7 cellular contexts compared by ENCODE assay signal in the genomic region with DNA sequence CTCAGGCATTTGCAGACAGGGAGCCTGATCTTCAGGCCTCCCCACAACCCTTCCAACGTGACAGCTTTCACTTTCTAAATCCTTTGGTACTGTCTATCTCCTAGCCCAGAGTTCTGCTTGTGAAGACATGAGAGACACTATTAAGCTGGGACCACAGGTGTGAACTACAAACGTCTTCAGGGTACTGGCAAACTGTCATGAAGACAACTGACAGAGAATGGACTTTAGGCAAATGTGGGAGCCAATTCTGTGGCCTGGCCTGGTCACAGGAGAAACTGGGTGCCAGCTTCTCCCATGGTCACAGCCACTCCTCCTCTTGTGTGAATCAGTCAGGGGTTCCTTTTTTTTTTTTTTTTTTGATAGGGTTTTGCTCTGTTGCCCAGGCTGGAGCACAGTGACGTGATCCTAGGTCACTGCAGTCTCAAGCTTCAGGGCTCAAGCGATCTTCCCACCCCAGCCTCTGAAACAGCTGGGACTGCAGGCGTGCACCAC. TPM values are rescaled to one million over a fixed set of nuclear protein-coding genes. Genes with fewer than 3 reads are reported as not detected.
DNase-seq lines count a peak whose midpoint lies in the region; ATAC-seq and TF ChIP-seq lines count a peak whose summit lies in the region.

No MANE protein-coding gene starts in this region.

- H3K36me3 Mint-ChIP-seq in natural killer cell treated with Interleukin-12 subunit alpha and Interleukin-12 subunit beta and Interleukin-15 and Interleukin-18, amount 100 ng/mL, for 72 hours, result peaks cover 17% of the 10 kb centered on the region

- no peaks in the 10 kb centered on the region for H4K20me1 ChIP-seq in OCI-LY7 (ENCODE audit: insufficient read depth, low read length)

- H2AFZ ChIP-seq in OCI-LY7 (ENCODE audit: low read length), result peak overlapping the region; percentile 29; the same call in 1 of the 2 replicates

- ATAC-seq in GM18873 (IDR thresholded peaks at IDR 0.05; ENCODE audit: low FRiP score, unreplicated experiment) (peak; percentile 59), HG02642 (IDR thresholded peaks at IDR 0.05; ENCODE audit: poor library complexity, unreplicated experiment) (peak; percentile 81), GM19455 (IDR thresholded peaks at IDR 0.05; ENCODE audit: unreplicated experiment) (no peak)
- ATAC-seq in natural killer cell treated with Interleukin-12 subunit alpha and Interleukin-12 subunit beta and Interleukin-15 and Interleukin-18, amount 100 ng/mL, for 72 hours, result peak; percentile 87 to 90

- peaks cover 59 to 60% of the 10 kb centered on the region in 2 donors for H3K4me1 Mint-ChIP-seq in natural killer cell treated with Interleukin-12 subunit alpha and Interleukin-12 subunit beta and Interleukin-15 and Interleukin-18, amount 100 ng/mL, for 72 hours (ENCODE audit: low read depth in 2 of 2)

- H3K4me1 ChIP-seq in OCI-LY7 (ENCODE audit: insufficient read depth, low read length, poor library complexity, severe bottlenecking), result peaks cover 64% of the 10 kb centered on the region

- H3K36me3 ChIP-seq in OCI-LY7 (ENCODE audit: insufficient read depth, low read length), result peaks cover 47% of the 10 kb centered on the region

- H3K4me2 ChIP-seq in OCI-LY7 (ENCODE audit: low read length), result peak overlapping the region; percentile 59

- DNase-seq in OCI-LY7 (ENCODE audit: low spot score) (peak; percentile 83), SW 1271 (lab: John Stamatoyannopoulos, UW) (no peak), NCI-H1417 (lab: John Stamatoyannopoulos, UW) (no peak)
- DNase-seq in natural killer cell treated with Interleukin-12 subunit alpha and Interleukin-12 subunit beta and Interleukin-15 and Interleukin-18, amount 100 ng/mL, for 72 hours (ENCODE audit: low spot score), result no peak

- no peaks in the 10 kb centered on the region for H3K27me3 Mint-ChIP-seq in natural killer cell treated with Interleukin-12 subunit alpha and Interleukin-12 subunit beta and Interleukin-15 and Interleukin-18, amount 100 ng/mL, for 72 hours

- CTCF ChIA-PET in OCI-LY7 (lab: Charles Lee; ENCODE audit: unreplicated experiment), result interaction anchor here (1.0 to 2.3 kb wide), 3 partner anchors 10 to 62 kb away, joined by 3 to 9 read pairs (median 5); partner anchors contain the start of gene TRIM14

- H3K27ac ChIP-seq in OCI-LY7 (ENCODE audit: low read depth, low read length, poor library complexity, severe bottlenecking), result peak overlapping the region; percentile 92

- no peak for TF ChIP-seq CTCF in OCI-LY7 (conservative IDR thresholded peaks at IDR 0.05; ENCODE audit: low read length)

- H3K9me2 ChIP-seq in OCI-LY7 (ENCODE audit: insufficient read depth, low read length), result no peaks in the 10 kb centered on the region

- POLR2A ChIA-PET in OCI-LY7 (lab: Charles Lee), result interaction anchor here (0.7 to 2.5 kb wide), 11 partner anchors 9 to 433 kb away, joined by 3 to 20 read pairs (median 4); partner anchors contain the start of gene TRIM14

- H3K27ac Mint-ChIP-seq in natural killer cell treated with Interleukin-12 subunit alpha and Interleukin-12 subunit beta and Interleukin-15 and Interleukin-18, amount 100 ng/mL, for 72 hours, result peak overlapping the region; percentile 81 to 89

- H3K4me3 ChIP-seq in OCI-LY7 (ENCODE audit: low read depth, low read length, poor library complexity, severe bottlenecking), result peak overlapping the region; percentile 1

- H3K79me2 ChIP-seq in OCI-LY7 (ENCODE audit: insufficient read depth, low read depth, low read length), result peaks cover 25% of the 10 kb centered on the region; the same call in 1 of the 2 replicates

- no TSS peak for BruUV-seq in OCI-LY7 (replicated peaks; lab: Mats Ljungman, UMichigan)

- H3K9me3 ChIP-seq in OCI-LY7 (ENCODE audit: low read length), result peaks cover 18% of the 10 kb centered on the region; the same call in 1 of the 2 replicates

- no peaks in the 10 kb centered on the region for H3K9me3 Mint-ChIP-seq in natural killer cell treated with Interleukin-12 subunit alpha and Interleukin-12 subunit beta and Interleukin-15 and Interleukin-18, amount 100 ng/mL, for 72 hours

- intact Hi-C loops in OCI-LY7 (cut with micrococcal nuclease; ENCODE audit: unreplicated experiment), result loop anchor here (5.0 kb wide), 1 partner anchor 171 kb away; the partner anchor contains the start of gene HEMGN

- peak overlapping the region; percentile 68 for H3K4me3 Mint-ChIP-seq in natural killer cell treated with Interleukin-12 subunit alpha and Interleukin-12 subunit beta and Interleukin-15 and Interleukin-18, amount 100 ng/mL, for 72 hours

RNA-seq across cellular contexts. Expression of gene TRIM14, which starts 10.4 kb away (rescaled TPM):
- total RNA-seq in OCI-LY7 (2014; rRNA removed; shearing (Covaris generic)), result 18.4 and 21.4 TPM in 2 replicates
- total RNA-seq in OCI-LY7 (2022), result 26.0 and 31.2 TPM in 2 replicates
- total RNA-seq in natural killer cell treated with Interleukin-12 subunit alpha and Interleukin-12 subunit beta and Interleukin-15 and Interleukin-18, amount 100 ng/mL, for 72 hours, result 10 to 100 TPM; 29.4 to 49.0 TPM

RNA-seq across cellular contexts. Expression of gene NANS, which starts 52.1 kb away (rescaled TPM):
- total RNA-seq in OCI-LY7 (2014; rRNA removed; shearing (Covaris generic)), result 63.7 and 70.6 TPM in 2 replicates
- 50.4 and 56.9 TPM in 2 replicates for total RNA-seq in OCI-LY7 (2022)
- 10 to 100 TPM; 41.2 to 72.9 TPM for total RNA-seq in natural killer cell treated with Interleukin-12 subunit alpha and Interleukin-12 subunit beta and Interleukin-15 and Interleukin-18, amount 100 ng/mL, for 72 hours
